In genomic region chr19:45514376-45515051, GRCh38 we compare ENCODE assay signal across 1 cellular context.
TF ChIP-seq lines count a peak whose summit lies in the region.

No MANE protein-coding gene starts in this region.

TF ChIP-seq in HepG2, 621 proteins besides CTCF, POLR2A, EP300 and RAD21 (continued from another document and continues in another):
- TF ChIP-seq ZNF281 (CRISPR knock-in tag; IDR thresholded peaks at IDR 0.05; ENCODE audit: borderline replicate concordance), result no peak
- TF ChIP-seq NCOA2 (CRISPR knock-in tag; IDR thresholded peaks at IDR 0.05), result peak; percentile 73
- TF ChIP-seq TBX2 (CRISPR knock-in tag; IDR thresholded peaks at IDR 0.05; ENCODE audit: borderline replicate concordance), result peak; percentile 60; the same call in 1 of the 2 replicates
- TF ChIP-seq PATZ1 (CRISPR knock-in tag; IDR thresholded peaks at IDR 0.05), result peak; percentile 87
- no peak for TF ChIP-seq ZNF34 (CRISPR knock-in tag; IDR thresholded peaks at IDR 0.05; ENCODE audit: borderline replicate concordance)
- no peak for TF ChIP-seq MZF1 (CRISPR knock-in tag; IDR thresholded peaks at IDR 0.05; ENCODE audit: borderline replicate concordance)
- no peak for TF ChIP-seq IRF1 (CRISPR knock-in tag; IDR thresholded peaks at IDR 0.05; ENCODE audit: low read depth)
- TF ChIP-seq RXRB (CRISPR knock-in tag; IDR thresholded peaks at IDR 0.05; ENCODE audit: borderline replicate concordance), result peak; percentile 59; the same call in 1 of the 2 replicates
- TF ChIP-seq ZNF775 (CRISPR knock-in tag; IDR thresholded peaks at IDR 0.05; ENCODE audit: borderline replicate concordance), result no peak
- no peak for TF ChIP-seq HNRNPK (IDR thresholded peaks at IDR 0.05; ENCODE audit: low read depth, low read length, poor library complexity, severe bottlenecking)
- TF ChIP-seq SP2 (CRISPR knock-in tag; IDR thresholded peaks at IDR 0.05), result no peak
- no peak for TF ChIP-seq ZBTB26 (CRISPR knock-in tag; IDR thresholded peaks at IDR 0.05; ENCODE audit: borderline replicate concordance)
- TF ChIP-seq ETV6 (CRISPR knock-in tag; conservative IDR thresholded peaks at IDR 0.05), result peak; percentile 76
- no peak for TF ChIP-seq TEF (CRISPR knock-in tag; IDR thresholded peaks at IDR 0.05)
- TF ChIP-seq SOX5 (CRISPR knock-in tag; IDR thresholded peaks at IDR 0.05; ENCODE audit: borderline replicate concordance), result peak; percentile 69
- TF ChIP-seq ZNF564 (CRISPR knock-in tag; IDR thresholded peaks at IDR 0.05), result 0 out of 2 replicates have a peak, but pooled peaks have one; percentile 38
- no peak for TF ChIP-seq NR2C2 (CRISPR knock-in tag; IDR thresholded peaks at IDR 0.05; ENCODE audit: borderline replicate concordance)
- no peak for TF ChIP-seq PTBP1 (IDR thresholded peaks at IDR 0.05; ENCODE audit: low read depth, low read length, poor library complexity, severe bottlenecking)
- 0 out of 2 replicates have a peak, but pooled peaks have one; percentile 14 for TF ChIP-seq ZNF124 (CRISPR knock-in tag; IDR thresholded peaks at IDR 0.05)
- TF ChIP-seq GATAD1 (CRISPR knock-in tag; IDR thresholded peaks at IDR 0.05), result no peak
- TF ChIP-seq ZBTB7A (CRISPR knock-in tag; IDR thresholded peaks at IDR 0.05), result peak; percentile 90
- peak; percentile 72; the same call in 1 of the 2 replicates for TF ChIP-seq ISL2 (CRISPR knock-in tag; IDR thresholded peaks at IDR 0.05)
- peak; percentile 32; the same call in 1 of the 2 replicates for TF ChIP-seq TAF1 (CRISPR knock-in tag; IDR thresholded peaks at IDR 0.05)
- TF ChIP-seq ZNF790 (CRISPR knock-in tag; IDR thresholded peaks at IDR 0.05; ENCODE audit: borderline replicate concordance), result no peak
- no peak for TF ChIP-seq PCBP2 (optimal IDR thresholded peaks at IDR 0.05; ENCODE audit: low read depth, low read length, poor library complexity, severe bottlenecking)
- no peak for TF ChIP-seq ZNF414 (CRISPR knock-in tag; IDR thresholded peaks at IDR 0.05)
- TF ChIP-seq TBL1XR1 (IDR thresholded peaks at IDR 0.05; ENCODE audit: borderline replicate concordance, low read length, partially characterized antibody), result no peak
- peak; percentile 67; the same call in 1 of the 2 replicates for TF ChIP-seq ZNF605 (CRISPR knock-in tag; IDR thresholded peaks at IDR 0.05)
- TF ChIP-seq ETV5 (CRISPR knock-in tag; IDR thresholded peaks at IDR 0.05; ENCODE audit: borderline replicate concordance), result peak; percentile 28; the same call in 1 of the 2 replicates
- no peak for TF ChIP-seq ASH2L (IDR thresholded peaks at IDR 0.05; ENCODE audit: insufficient read length, low read depth, low read length)
- no peak; the same call in 1 of the 2 replicates for TF ChIP-seq ZNF747 (CRISPR knock-in tag; IDR thresholded peaks at IDR 0.05; ENCODE audit: borderline replicate concordance)
- TF ChIP-seq MYNN (CRISPR knock-in tag; IDR thresholded peaks at IDR 0.05; ENCODE audit: low read depth), result no peak
- peak; percentile 48; the same call in 1 of the 2 replicates for TF ChIP-seq KAT8 (CRISPR knock-in tag; IDR thresholded peaks at IDR 0.05)
- no peak; the same call in 1 of the 2 replicates for TF ChIP-seq NR2F6 (IDR thresholded peaks at IDR 0.05)
- TF ChIP-seq NR2F6 (CRISPR knock-in tag; IDR thresholded peaks at IDR 0.05), result peak; percentile 67
- TF ChIP-seq CERS6 (CRISPR knock-in tag; IDR thresholded peaks at IDR 0.05), result no peak
- no peak for TF ChIP-seq ZNF614 (CRISPR knock-in tag; IDR thresholded peaks at IDR 0.05; ENCODE audit: borderline replicate concordance)
- peak; percentile 84 for TF ChIP-seq HOXA3 (CRISPR knock-in tag; IDR thresholded peaks at IDR 0.05)
- TF ChIP-seq ZIK1 (CRISPR knock-in tag; IDR thresholded peaks at IDR 0.05; ENCODE audit: borderline replicate concordance, low read depth), result no peak
- no peak for TF ChIP-seq TEAD3 (CRISPR knock-in tag; optimal IDR thresholded peaks at IDR 0.05; ENCODE audit: borderline replicate concordance)
- TF ChIP-seq PCBP1 (IDR thresholded peaks at IDR 0.05; ENCODE audit: borderline replicate concordance, low read depth, low read length), result no peak
- no peak for TF ChIP-seq U2AF1 (optimal IDR thresholded peaks at IDR 0.05; ENCODE audit: low read depth, low read length)
- TF ChIP-seq ZNF460 (CRISPR knock-in tag; IDR thresholded peaks at IDR 0.05; ENCODE audit: borderline replicate concordance), result no peak
- TF ChIP-seq TBX3 (IDR thresholded peaks at IDR 0.05; ENCODE audit: borderline replicate concordance), result no peak
- peak; percentile 61; the same call in 1 of the 2 replicates for TF ChIP-seq ZNF232 (CRISPR knock-in tag; IDR thresholded peaks at IDR 0.05; ENCODE audit: borderline replicate concordance)
- no peak for TF ChIP-seq FLYWCH1 (CRISPR knock-in tag; IDR thresholded peaks at IDR 0.05)
- TF ChIP-seq BCL3 (CRISPR knock-in tag; IDR thresholded peaks at IDR 0.05), result 0 out of 2 replicates have a peak, but pooled peaks have one; percentile 39
- no peak for TF ChIP-seq ZFP82 (CRISPR knock-in tag; IDR thresholded peaks at IDR 0.05; ENCODE audit: borderline replicate concordance)
- 0 out of 2 replicates have a peak, but pooled peaks have one; percentile 64 for TF ChIP-seq ZNF709 (CRISPR knock-in tag; IDR thresholded peaks at IDR 0.05)
- TF ChIP-seq PITX1 (CRISPR knock-in tag; IDR thresholded peaks at IDR 0.05), result peak; percentile 83
- peak; percentile 67 for TF ChIP-seq HDAC2 (CRISPR knock-in tag; IDR thresholded peaks at IDR 0.05)
- 0 out of 2 replicates have a peak, but pooled peaks have one; percentile 68 for TF ChIP-seq FIP1L1 (IDR thresholded peaks at IDR 0.05; ENCODE audit: borderline replicate concordance, insufficient read depth, low read depth, low read length)
- peak; percentile 59; the same call in 1 of the 2 replicates for TF ChIP-seq ZNF580 (CRISPR knock-in tag; IDR thresholded peaks at IDR 0.05; ENCODE audit: borderline replicate concordance, low read depth)
- TF ChIP-seq MED1 (CRISPR knock-in tag; IDR thresholded peaks at IDR 0.05), result peak; percentile 71
- TF ChIP-seq PHF5A (CRISPR knock-in tag; IDR thresholded peaks at IDR 0.05; ENCODE audit: low read depth, unreplicated experiment), result no peak
- TF ChIP-seq ZFAT (CRISPR knock-in tag; conservative IDR thresholded peaks at IDR 0.05), result no peak
